Comparison of ENCODE assay signal across 10 cellular contexts in genomic region chr16:4957420-4957719, GRCh38. TPM values are rescaled to one million over a fixed set of nuclear protein-coding genes. Genes with fewer than 3 reads are reported as not detected.
DNase-seq lines count a peak whose midpoint lies in the region; ATAC-seq, FAIRE-seq and TF ChIP-seq lines count a peak whose summit lies in the region.
"Had no signal": no experiment of that assay in that cellular context is flagged by ENCODE, and none has a peak within 500 bp of the region (broad histone marks: within the 10 kb centered on the region; RNA-seq: fewer than 3 reads in every experiment).

No MANE protein-coding gene starts in this region.

- peak overlapping the region; percentile 38 for H3K9ac ChIP-seq in HUES6 (ENCODE audit: low read length)
- H3K9ac ChIP-seq in mucosa of stomach (ENCODE audit: low read length), result peak overlapping the region; percentile 51

- CTCF ChIA-PET in A549 (lab: Yijun Ruan, JAX), result interaction anchor here (0.7 to 3.9 kb wide), 21 partner anchors 8 to 451 kb away, joined by 3 to 26 read pairs (median 6); partner anchors contain the start of gene PPL

- H3K36me3 Mint-ChIP-seq in chondrocyte (ENCODE audit: low read depth), result no peaks in the 10 kb centered on the region

- POLR2A ChIA-PET in A549 (lab: Yijun Ruan, JAX), result interaction anchor here (1.3 kb wide), 1 partner anchor 341 kb away, joined by 4 read pairs; no protein-coding TSS in a partner anchor

- peak overlapping the region; percentile 83 for H3K4me2 ChIP-seq in A549

- H3K4me1 ChIP-seq in A549, result peaks cover 4% of the 10 kb centered on the region; the same call in 1 of the 3 replicates
- peaks cover 4% of the 10 kb centered on the region; the same call in 1 of the 2 replicates for H3K4me1 ChIP-seq in HUES6 (ENCODE audit: control insufficient read depth, insufficient read depth, low read length)
- H3K4me1 ChIP-seq in mucosa of stomach (ENCODE audit: control insufficient read depth, insufficient read depth, low read length), result peaks cover 18% of the 10 kb centered on the region

- no peaks in the 10 kb centered on the region for H3K9me3 Mint-ChIP-seq in chondrocyte (ENCODE audit: low read depth)

- no peak for DNase-seq in A549 (ENCODE audit: low read depth in 1 of 2, low spot score in 1 of 2)
- no peak for DNase-seq in chondrocyte (ENCODE audit: low spot score)
- no peak for DNase-seq in GM10266 (ENCODE audit: extremely low spot score)
- no peak for DNase-seq in NOMO-1 (lab: John Stamatoyannopoulos, UW; ENCODE audit: unreplicated experiment in 2 of 2)
- DNase-seq in pons (ENCODE audit: low spot score), result no peak

- no peak for TF ChIP-seq EP300 in A549 (IDR thresholded peaks at IDR 0.05)

- peak overlapping the region; percentile 78 for H3K4me3 Mint-ChIP-seq in chondrocyte (ENCODE audit: unreplicated experiment)

- H3K4me1 Mint-ChIP-seq in chondrocyte (ENCODE audit: low read depth), result peaks cover 17% of the 10 kb centered on the region

- H3K4me3 ChIP-seq in A549 (peak overlapping the region; percentile 49), HUES6 (ENCODE audit: low read depth, low read length) (peak overlapping the region; percentile 86), mucosa of stomach (ENCODE audit: low read length) (peak overlapping the region; percentile 51)

- no peak for TF ChIP-seq POLR2A in A549 (IDR thresholded peaks at IDR 0.05; ENCODE audit: low read length)

- peak overlapping the region; percentile 83 for H3K27ac Mint-ChIP-seq in chondrocyte (ENCODE audit: unreplicated experiment)

- no peaks in the 10 kb centered on the region for H3K36me3 ChIP-seq in HUES6 (ENCODE audit: control insufficient read depth, insufficient read depth, low read length)
- H3K36me3 ChIP-seq in mucosa of stomach (ENCODE audit: control insufficient read depth, insufficient read depth, low read length), result no peaks in the 10 kb centered on the region
- H3K36me3 ChIP-seq: thyroid gland had no signal

- no peak for FAIRE-seq in A549 (lab: Jason Lieb, UNC)
- FAIRE-seq: colon had no signal

- WGBS in A549 (ENCODE audit: missing lambda C conversion rate), result 5% methylated on average over 10 of the region's 10 CpGs

- no peak for TF ChIP-seq RAD21 in A549 (conservative IDR thresholded peaks at IDR 0.05 in 1 of 2, IDR thresholded peaks at IDR 0.05 in 1 of 2)

- peaks cover 18% of the 10 kb centered on the region; the same call in 1 of the 2 replicates for H3K27me3 ChIP-seq in HUES6 (ENCODE audit: control insufficient read depth, insufficient read depth, low read length)
- no peaks in the 10 kb centered on the region for H3K27me3 ChIP-seq in mucosa of stomach (ENCODE audit: control insufficient read depth, insufficient read depth, low read length)
- H3K27me3 ChIP-seq: thyroid gland had no signal

- H3K9me3 ChIP-seq in A549 (no peaks in the 10 kb centered on the region), HUES6 (ENCODE audit: control insufficient read depth, insufficient read depth, low read depth, low read length) (no peaks in the 10 kb centered on the region), mucosa of stomach (ENCODE audit: control insufficient read depth, low read length) (no peaks in the 10 kb centered on the region)
- H3K9me3 ChIP-seq: thyroid gland had no signal

- peak overlapping the region; percentile 8 to 54; a peak in 4 of 6 replicates for H3K27ac ChIP-seq in A549
- H3K27ac ChIP-seq in HUES6 (ENCODE audit: low read depth, low read length), result no peak overlapping the region

- TF ChIP-seq CTCF in A549 (IDR thresholded peaks at IDR 0.05), result no peak
- TF ChIP-seq CTCF in chondrocyte (IDR thresholded peaks at IDR 0.05), result no peak
- TF ChIP-seq CTCF in GM10266 (IDR thresholded peaks at IDR 0.05; ENCODE audit: control insufficient read depth, insufficient read depth, low read depth, missing control alignments), result no peak

- ATAC-seq in A549 (no peak), GM19023 (IDR thresholded peaks at IDR 0.05; ENCODE audit: unreplicated experiment) (no peak)

- peaks cover 12% of the 10 kb centered on the region for H3K27me3 Mint-ChIP-seq in chondrocyte (ENCODE audit: low read depth)

TF ChIP-seq in A549, 52 proteins besides CTCF, POLR2A, EP300 and RAD21:
- TF ChIP-seq CHD4 (IDR thresholded peaks at IDR 0.05; ENCODE audit: borderline replicate concordance) (0 out of 2 replicates have a peak, but pooled peaks have one; percentile 71), NPAS2 (CRISPR knock-in tag; IDR thresholded peaks at IDR 0.05; ENCODE audit: borderline replicate concordance) (no peak)

RNA-seq across cellular contexts. Expression of gene SEC14L5, which starts 0.8 kb away (rescaled TPM):
- polyA plus RNA-seq in A549 (2011; rRNA removed), result 0.05 and 0.07 TPM in 2 replicates
- polyA plus RNA-seq in A549 (2012; cell fraction: cytosol; rRNA removed), result 0.01 TPM in 2 replicates
- 0.01 TPM in 2 replicates for polyA plus RNA-seq in A549 (2012; cell fraction: nucleus; rRNA removed)
- 0.03 TPM in 3 replicates for polyA plus RNA-seq in A549 (2017; fragmentation: RNase III; extraction: RNeasy Plus Mini Kit Qiagen cat#74134 plus additional on column Dnase treatment)
- polyA minus RNA-seq in A549 (2011; rRNA and poly(A)+ RNA removed), result 0.49 TPM in 1 of 2 replicates, not detected in the other
- total RNA-seq in chondrocyte, result not detected in 3 replicates

RNA-seq across cellular contexts. Expression of gene PPL, which starts 20.4 kb away (rescaled TPM):
- polyA plus RNA-seq in A549 (2011; rRNA removed), result 2.6 and 2.7 TPM in 2 replicates
- 1.2 and 1.5 TPM in 2 replicates for polyA plus RNA-seq in A549 (2012; cell fraction: cytosol; rRNA removed)
- 5.2 and 6.0 TPM in 2 replicates for polyA plus RNA-seq in A549 (2012; cell fraction: nucleus; rRNA removed)
- polyA plus RNA-seq in A549 (2017; fragmentation: RNase III; extraction: RNeasy Plus Mini Kit Qiagen cat#74134 plus additional on column Dnase treatment), result 1.8 to 2.9 TPM (median 2.0 TPM) in 3 replicates
- polyA minus RNA-seq in A549 (2011; rRNA and poly(A)+ RNA removed), result 3.4 and 4.0 TPM in 2 replicates
- 0.22 to 1.2 TPM (median 0.97 TPM) in 3 replicates for total RNA-seq in chondrocyte
